ENCODE assay signal across 1 cellular context in genomic region chr5:181248277-181248676, GRCh38.
TF ChIP-seq lines count a peak whose summit lies in the region.

No MANE protein-coding gene starts in this region.

TF ChIP-seq in HepG2, 621 proteins besides CTCF, POLR2A, EP300 and RAD21:
- 0 out of 2 replicates have a peak, but pooled peaks have one; percentile 19 for TF ChIP-seq POLR2G (IDR thresholded peaks at IDR 0.05; ENCODE audit: low read depth, low read length)
- TF ChIP-seq GABPA (IDR thresholded peaks at IDR 0.05; ENCODE audit: low read depth, low read length): no peak
- TF ChIP-seq GABPA (CRISPR knock-in tag; IDR thresholded peaks at IDR 0.05; ENCODE audit: low read depth): no peak
- TF ChIP-seq BCL3 (CRISPR knock-in tag; IDR thresholded peaks at IDR 0.05): 0 out of 2 replicates have a peak, but pooled peaks have one; percentile 1
- 0 out of 2 replicates have a peak, but pooled peaks have one; percentile 37 for TF ChIP-seq ZC3H13 (CRISPR knock-in tag; IDR thresholded peaks at IDR 0.05)
- TF ChIP-seq ZNF501 (CRISPR knock-in tag; IDR thresholded peaks at IDR 0.05): peak; percentile 24; the same call in 1 of the 2 replicates
